ENCODE assay signal across 27 cellular contexts in genomic region chr14:67645414-67645813, GRCh38. TPM values are rescaled to one million over a fixed set of nuclear protein-coding genes. Genes with fewer than 3 reads are reported as not detected.
"Had no signal": no experiment of that assay in that cellular context is flagged by ENCODE, and none has a peak within 500 bp of the region (broad histone marks: within the 10 kb centered on the region; RNA-seq: fewer than 3 reads in every experiment).

No MANE protein-coding gene starts in this region.

- H3K27ac Mint-ChIP-seq: activated CD4-positive, alpha-beta memory T cell treated with anti-CD3 and anti-CD28 coated beads for 36 hours; activated CD4-positive, alpha-beta T cell treated with anti-CD3 and anti-CD28 coated beads, Interleukin-2, amount 10 ng/mL, durations not matched to agents 24 days and 14 days; activated naive CD4-positive, alpha-beta T cell treated with anti-CD3 and anti-CD28 coated beads for 36 hours; activated naive CD8-positive, alpha-beta T cell treated with anti-CD3 and anti-CD28 coated beads for 36 hours; activated T-helper 1 cell treated with anti-CD3 and anti-CD28 coated beads, Interleukin-12 subunit alpha, Interleukin-12 subunit beta, Interleukin-2, Interleukin-4 antibody, amounts not matched to agents 30 ng/mL and 10 ng/mL and 1 ng/mL, durations not matched to agents 14 hours and 24 hours and 36 hours; neural progenitor cell had no signal

- H3K4me3 Mint-ChIP-seq: activated CD4-positive, alpha-beta memory T cell treated with anti-CD3 and anti-CD28 coated beads for 36 hours; activated CD4-positive, alpha-beta T cell treated with anti-CD3 and anti-CD28 coated beads, Interleukin-2, amount 10 ng/mL, durations not matched to agents 24 days and 14 days; activated naive CD4-positive, alpha-beta T cell treated with anti-CD3 and anti-CD28 coated beads for 36 hours; activated naive CD8-positive, alpha-beta T cell treated with anti-CD3 and anti-CD28 coated beads for 36 hours; activated T-helper 1 cell treated with anti-CD3 and anti-CD28 coated beads, Interleukin-12 subunit alpha, Interleukin-12 subunit beta, Interleukin-2, Interleukin-4 antibody, amounts not matched to agents 30 ng/mL and 10 ng/mL and 1 ng/mL, durations not matched to agents 14 hours and 24 hours and 36 hours; central memory CD8-positive, alpha-beta T cell; natural killer cell; neural progenitor cell had no signal

- H3K27me3 ChIP-seq: ascending aorta, hepatocyte, neural progenitor cell, testis, uterus had no signal

- H3K4me3 ChIP-seq: ascending aorta, hepatocyte, neural progenitor cell, testis, uterus had no signal

- H3K4me1 ChIP-seq: ascending aorta, neural progenitor cell, testis, uterus had no signal

- H3K9me3 Mint-ChIP-seq: activated CD4-positive, alpha-beta memory T cell treated with anti-CD3 and anti-CD28 coated beads for 36 hours; activated CD4-positive, alpha-beta T cell treated with anti-CD3 and anti-CD28 coated beads, Interleukin-2, amount 10 ng/mL, durations not matched to agents 24 days and 14 days; activated naive CD4-positive, alpha-beta T cell treated with anti-CD3 and anti-CD28 coated beads for 36 hours; activated naive CD8-positive, alpha-beta T cell treated with anti-CD3 and anti-CD28 coated beads for 36 hours; activated T-helper 1 cell treated with anti-CD3 and anti-CD28 coated beads, Interleukin-12 subunit alpha, Interleukin-12 subunit beta, Interleukin-2, Interleukin-4 antibody, amounts not matched to agents 30 ng/mL and 10 ng/mL and 1 ng/mL, durations not matched to agents 14 hours and 24 hours and 36 hours; central memory CD8-positive, alpha-beta T cell; natural killer cell; neural progenitor cell had no signal

- H3K4me1 Mint-ChIP-seq: neural progenitor cell had no signal

- H3K9me3 ChIP-seq: ascending aorta, testis, uterus had no signal

- H3K36me3 ChIP-seq: uterus had no signal

- ATAC-seq: natural killer cell had no signal

- H3K27ac ChIP-seq: hepatocyte, neural progenitor cell, testis, uterus had no signal

- DNase-seq: activated CD4-positive, alpha-beta memory T cell treated with anti-CD3 and anti-CD28 coated beads for 36 hours; activated CD4-positive, alpha-beta T cell treated with anti-CD3 and anti-CD28 coated beads, Interleukin-2, amount 10 ng/mL, durations not matched to agents 24 days and 14 days; activated CD4-positive, CD25-positive, alpha-beta regulatory T cell treated with anti-CD3 and anti-CD28 coated beads, Interleukin-2, amount 50 U/mL, for 72 hours; activated CD8-positive, alpha-beta memory T cell treated with anti-CD3 and anti-CD28 coated beads, Interleukin-2, amount 50 U/mL, for 4 hours; activated effector memory CD4-positive, alpha-beta T cell treated with anti-CD3 and anti-CD28 coated beads, Interleukin-2, amount 50 U/mL, for 16 hours; activated naive CD4-positive, alpha-beta T cell treated with anti-CD3 and anti-CD28 coated beads for 36 hours; activated naive CD8-positive, alpha-beta T cell treated with anti-CD3 and anti-CD28 coated beads for 36 hours; activated T-cell treated with anti-CD3 and anti-CD28 coated beads, Interleukin-2, amount 50 U/mL, for 1 hour; effector memory CD4-positive, alpha-beta T cell; foreskin fibroblast; islet precursor cell; left cardiac atrium; mesenchymal stem cell; natural killer cell; stimulated activated naive CD4-positive, alpha-beta T cell treated with Interleukin-2 at 50 U/mL for 16 hours; T-helper 2 cell; testis; trophoblast cell; uterus had no signal

- H3K27me3 Mint-ChIP-seq: activated CD4-positive, alpha-beta memory T cell treated with anti-CD3 and anti-CD28 coated beads for 36 hours; activated CD4-positive, alpha-beta T cell treated with anti-CD3 and anti-CD28 coated beads, Interleukin-2, amount 10 ng/mL, durations not matched to agents 24 days and 14 days; activated naive CD8-positive, alpha-beta T cell treated with anti-CD3 and anti-CD28 coated beads for 36 hours; central memory CD8-positive, alpha-beta T cell had no signal

RNA-seq across cellular contexts. Expression of gene RDH12, which starts 56.3 kb away (rescaled TPM):
- total RNA-seq: activated CD4-positive, alpha-beta memory T cell treated with anti-CD3 and anti-CD28 coated beads for 36 hours; activated CD4-positive, alpha-beta T cell treated with anti-CD3 and anti-CD28 coated beads, Interleukin-2, amount 10 ng/mL, durations not matched to agents 24 days and 14 days; activated CD8-positive, alpha-beta memory T cell treated with anti-CD3 and anti-CD28 coated beads for 36 hours; activated naive CD4-positive, alpha-beta T cell treated with anti-CD3 and anti-CD28 coated beads for 36 hours; activated naive CD8-positive, alpha-beta T cell treated with anti-CD3 and anti-CD28 coated beads for 36 hours; activated T-helper 1 cell treated with anti-CD3 and anti-CD28 coated beads, Interleukin-12 subunit alpha, Interleukin-12 subunit beta, Interleukin-2, Interleukin-4 antibody, amounts not matched to agents 30 ng/mL and 10 ng/mL and 1 ng/mL, durations not matched to agents 14 hours and 24 hours and 36 hours; ascending aorta; dermis microvascular lymphatic vessel endothelial cell; left cardiac atrium; natural killer cell; renal cortical epithelial cell; uterus had no signal
